Comparison of ENCODE assay signal across 19 cellular contexts in the genomic region with DNA sequence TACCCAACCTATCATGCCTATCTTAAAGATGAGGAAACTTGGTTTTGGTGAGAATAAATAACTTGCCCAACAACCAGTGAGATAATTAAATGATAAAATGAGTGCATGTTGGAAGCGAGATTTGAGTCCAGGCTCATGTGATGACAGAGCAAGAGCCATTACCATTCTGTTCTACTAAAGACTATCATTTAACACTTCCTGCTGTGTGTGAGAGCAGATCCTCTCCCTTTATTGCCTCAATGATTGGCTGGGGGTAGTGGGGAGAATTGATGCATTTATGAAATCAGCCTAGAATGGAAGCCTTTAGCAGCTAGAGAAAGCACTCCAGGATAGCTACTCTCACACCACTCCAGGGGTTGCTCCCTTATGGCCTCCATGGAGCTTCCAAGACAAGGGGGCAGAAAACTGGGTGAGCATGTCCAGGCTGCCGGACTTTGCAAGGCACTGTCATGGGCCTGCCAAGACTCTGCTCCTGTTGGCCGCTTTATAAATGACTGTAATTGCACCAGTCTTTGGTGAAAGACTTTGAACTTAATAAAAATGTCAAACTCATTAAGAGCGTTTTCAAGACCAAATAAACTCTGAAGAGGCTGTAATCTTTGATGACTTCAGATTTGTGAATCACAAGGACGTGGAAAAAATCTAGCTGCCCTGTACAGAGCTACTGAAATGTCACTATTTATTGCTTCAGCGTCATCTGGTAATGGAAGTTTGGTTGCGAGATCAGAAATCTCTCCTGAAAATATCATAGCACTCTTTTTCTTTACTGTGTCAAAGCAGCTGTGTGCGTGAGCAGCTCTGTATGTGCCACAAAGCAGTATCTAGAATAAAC.
DNase-seq lines count a peak whose midpoint lies in the region; ATAC-seq, FAIRE-seq and TF ChIP-seq lines count a peak whose summit lies in the region.
"Had no signal": no experiment of that assay in that cellular context is flagged by ENCODE, and none has a peak within 500 bp of the region (broad histone marks: within the 10 kb centered on the region; RNA-seq: fewer than 3 reads in every experiment).

No MANE protein-coding gene starts in this region.

- H3K36me3 ChIP-seq in Caco-2 (ENCODE audit: control insufficient read depth, insufficient read depth, low read length): no peaks in the 10 kb centered on the region
- H3K36me3 ChIP-seq in Peyer's patch: no peaks in the 10 kb centered on the region

- DNase-seq in Caco-2 (no peak), foreskin melanocyte (peak; percentile 62), putamen (ENCODE audit: low spot score) (peak; percentile 17), urothelium cell line (ENCODE audit: low spot score) (no peak), Peyer's patch (no peak)
- DNase-seq: DMS79 treated with DMSO at 0.1 percent for 48 hours, GF-D8, GOT3, HFFc6, MM.1S, NCI-H1105, NCI-H187 treated with DMSO at 0.1 percent for 48 hours, NCI-H2171, NCI-H510A, SHP77 had no signal

- H3K27ac Mint-ChIP-seq in Caco-2 (ENCODE audit: unreplicated experiment) (peak overlapping the region; percentile 38), brain (peak overlapping the region in 3 of 5 experiments; percentile 2 to 35 (median 5))
- H3K27ac Mint-ChIP-seq: HFFc6 had no signal

- H3K4me3 Mint-ChIP-seq in Caco-2 (ENCODE audit: unreplicated experiment) (peak overlapping the region; percentile 2), brain (no peak overlapping the region)
- H3K4me3 Mint-ChIP-seq: HFFc6 had no signal

- H3K27me3 Mint-ChIP-seq in Caco-2 (ENCODE audit: insufficient read depth, unreplicated experiment) (no peaks in the 10 kb centered on the region), brain (no peaks in the 10 kb centered on the region)

- CTCF ChIA-PET in Caco-2 (lab: Charles Lee): interaction anchor here (1.1 to 1.6 kb wide), 2 partner anchors 25 to 26 kb away, joined by 3 read pairs; no protein-coding TSS in a partner anchor

- H3K4me1 ChIP-seq in Caco-2: peaks cover 35% of the 10 kb centered on the region
- peaks cover 0 to 8% (median 0%) of the 10 kb centered on the region in 4 donors for H3K4me1 ChIP-seq in Peyer's patch

- no peak for FAIRE-seq in urothelium cell line (lab: Jason Lieb, UNC)
- FAIRE-seq: RCC 7860 had no signal

- POLR2A ChIA-PET in Caco-2 (lab: Charles Lee): interaction anchor here (0.6 kb wide), 1 partner anchor 28 kb away, joined by 3 read pairs; no protein-coding TSS in a partner anchor

- H3K9me3 Mint-ChIP-seq in Caco-2 (ENCODE audit: unreplicated experiment) (peaks cover 16% of the 10 kb centered on the region), brain (peaks cover 4 to 21% (median 16%) of the 10 kb centered on the region in 5 experiments)
- H3K9me3 Mint-ChIP-seq: HFFc6 had no signal

- intact Hi-C loops in Caco-2 (cut with micrococcal nuclease; ENCODE audit: unreplicated experiment): no loop called here

- no peak for ATAC-seq in HG03045 (IDR thresholded peaks at IDR 0.05; ENCODE audit: unreplicated experiment)
- no peak for ATAC-seq in HG02588 (IDR thresholded peaks at IDR 0.05; ENCODE audit: unreplicated experiment)

- H3K4me1 Mint-ChIP-seq in Caco-2 (ENCODE audit: low read depth, unreplicated experiment) (peaks cover 23% of the 10 kb centered on the region), brain (peaks cover 43% of the 10 kb centered on the region)

- no peaks in the 10 kb centered on the region for H3K36me3 Mint-ChIP-seq in Caco-2 (ENCODE audit: insufficient read depth, unreplicated experiment)
- H3K36me3 Mint-ChIP-seq in brain: peaks cover 17% of the 10 kb centered on the region

- H3K27ac ChIP-seq in Peyer's patch: no peak overlapping the region

- no peaks in the 10 kb centered on the region for H3K27me3 ChIP-seq in Caco-2 (replicated peaks; ENCODE audit: control insufficient read depth, insufficient read depth, low read length)
- H3K27me3 ChIP-seq in Peyer's patch: no peaks in the 10 kb centered on the region

- TF ChIP-seq POLR2A in Peyer's patch (IDR thresholded peaks at IDR 0.05): no peak

- TF ChIP-seq CTCF in Caco-2 (IDR thresholded peaks at IDR 0.05; ENCODE audit: insufficient read depth in 1 of 2, low read depth in 1 of 2, low read length in 1 of 2, severe bottlenecking in 1 of 2, unreplicated experiment in 1 of 2) (no peak), brain (conservative IDR thresholded peaks at IDR 0.05) (no peak), Peyer's patch (IDR thresholded peaks at IDR 0.05) (no peak)

- no peak overlapping the region for H3K4me3 ChIP-seq in Caco-2 (ENCODE audit: low read depth, low read length)
- H3K4me3 ChIP-seq in Peyer's patch: no peak overlapping the region

- BruUV-seq in Caco-2 (replicated peaks; lab: Mats Ljungman, UMichigan): no TSS peak

- H3K9me3 ChIP-seq in Caco-2: no peaks in the 10 kb centered on the region
- H3K9me3 ChIP-seq in Peyer's patch: no peaks in the 10 kb centered on the region

Comparison
In these comparisons a context has a peak if more than half of its experiments do, and no peak if none do; other contexts are left out.
1. DNase-seq: peak in foreskin melanocyte (single experiment) and putamen (single experiment); none in Caco-2 (0 of 2), urothelium cell line (single experiment) and Peyer's patch (0 of 3).